Comparison of ENCODE assay signal across 1 cellular context in the genomic region with DNA sequence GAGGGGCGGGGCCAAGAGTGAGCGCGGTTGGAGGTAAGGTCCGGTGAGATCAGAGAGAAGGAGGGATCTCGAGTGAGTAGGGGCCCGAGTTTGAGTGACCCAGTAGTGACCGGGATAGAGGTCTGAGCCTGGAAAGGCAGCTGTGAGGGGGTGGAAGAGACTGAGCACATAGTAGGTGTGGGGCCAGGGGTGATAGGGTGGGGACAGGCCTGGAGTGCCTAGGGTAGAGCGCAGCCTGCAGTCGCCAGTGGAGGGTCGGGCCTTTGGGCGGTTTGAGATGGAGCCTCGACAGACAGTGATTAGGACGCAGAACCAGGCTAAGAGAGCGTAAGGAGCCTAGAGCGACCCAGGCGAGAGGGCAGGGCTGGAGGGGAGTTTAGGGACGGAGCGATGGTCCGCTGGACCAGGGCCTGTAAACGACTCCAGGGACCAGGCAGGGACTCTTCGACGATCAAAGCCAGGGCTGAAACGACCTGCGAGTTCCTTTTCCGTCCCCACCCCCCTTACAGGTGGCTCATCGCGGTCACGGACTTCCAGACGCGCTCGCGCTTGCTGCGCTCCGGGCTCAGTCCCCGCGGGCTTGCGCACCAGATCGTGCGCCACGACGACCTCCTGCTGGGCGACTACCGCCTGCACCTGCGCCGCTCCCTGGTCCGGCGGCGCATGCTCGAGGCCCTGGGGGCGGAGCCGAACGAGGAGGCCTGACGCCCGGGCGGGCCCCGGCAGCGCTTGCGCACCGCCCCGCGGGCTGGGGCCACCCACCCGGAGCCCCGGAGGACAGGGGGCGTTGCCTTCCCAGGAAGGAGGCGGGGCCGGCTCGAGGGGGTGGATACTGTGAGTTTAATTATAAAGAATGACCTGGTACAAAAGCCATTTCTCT.
TF ChIP-seq lines count a peak whose summit lies in the region.

No MANE protein-coding gene starts in this region.

TF ChIP-seq in WTC11, 78 proteins besides CTCF, POLR2A, EP300 and RAD21 (continued from another document and continues in another):
- TF ChIP-seq ATF3 (CRISPR knock-in tag; conservative IDR thresholded peaks at IDR 0.05) (no peak), PREB (CRISPR knock-in tag; IDR thresholded peaks at IDR 0.05; ENCODE audit: borderline replicate concordance) (no peak), GTF2I (CRISPR knock-in tag; conservative IDR thresholded peaks at IDR 0.05) (no peak), SMAD4 (CRISPR knock-in tag; IDR thresholded peaks at IDR 0.05) (no peak), ZNF317 (CRISPR knock-in tag; IDR thresholded peaks at IDR 0.05; ENCODE audit: borderline replicate concordance, low read depth) (no peak), RORB (CRISPR knock-in tag; IDR thresholded peaks at IDR 0.05) (no peak), ZNF396 (CRISPR knock-in tag; IDR thresholded peaks at IDR 0.05; ENCODE audit: borderline replicate concordance) (no peak), FOXJ3 (CRISPR knock-in tag; IDR thresholded peaks at IDR 0.05; ENCODE audit: borderline replicate concordance) (no peak), ZNF416 (CRISPR knock-in tag; IDR thresholded peaks at IDR 0.05) (no peak), ZNF281 (CRISPR knock-in tag; IDR thresholded peaks at IDR 0.05) (no peak), STAT6 (CRISPR knock-in tag; conservative IDR thresholded peaks at IDR 0.05; ENCODE audit: low read depth) (no peak), ERG (CRISPR knock-in tag; IDR thresholded peaks at IDR 0.05) (no peak), FOXP1 (CRISPR knock-in tag; IDR thresholded peaks at IDR 0.05; ENCODE audit: borderline replicate concordance) (peak; percentile 74), SOX15 (CRISPR knock-in tag; IDR thresholded peaks at IDR 0.05) (no peak), SMAD3 (CRISPR knock-in tag; IDR thresholded peaks at IDR 0.05; ENCODE audit: borderline replicate concordance) (no peak), GABPB1 (CRISPR knock-in tag; IDR thresholded peaks at IDR 0.05) (no peak), ZNF423 (CRISPR knock-in tag; IDR thresholded peaks at IDR 0.05) (no peak), ZBTB21 (CRISPR knock-in tag; IDR thresholded peaks at IDR 0.05; ENCODE audit: borderline replicate concordance) (no peak), AFF4 (CRISPR knock-in tag; IDR thresholded peaks at IDR 0.05; ENCODE audit: borderline replicate concordance) (no peak), CBFB (CRISPR knock-in tag; IDR thresholded peaks at IDR 0.05; ENCODE audit: low read depth) (no peak)
- TF ChIP-seq, protein P1, sequence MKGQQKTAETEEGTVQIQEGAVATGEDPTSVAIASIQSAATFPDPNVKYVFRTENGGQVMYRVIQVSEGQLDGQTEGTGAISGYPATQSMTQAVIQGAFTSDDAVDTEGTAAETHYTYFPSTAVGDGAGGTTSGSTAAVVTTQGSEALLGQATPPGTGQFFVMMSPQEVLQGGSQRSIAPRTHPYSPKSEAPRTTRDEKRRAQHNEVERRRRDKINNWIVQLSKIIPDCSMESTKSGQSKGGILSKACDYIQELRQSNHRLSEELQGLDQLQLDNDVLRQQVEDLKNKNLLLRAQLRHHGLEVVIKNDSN (CRISPR knock-in tag; IDR thresholded peaks at IDR 0.05), result no peak
- TF ChIP-seq, protein P2, sequence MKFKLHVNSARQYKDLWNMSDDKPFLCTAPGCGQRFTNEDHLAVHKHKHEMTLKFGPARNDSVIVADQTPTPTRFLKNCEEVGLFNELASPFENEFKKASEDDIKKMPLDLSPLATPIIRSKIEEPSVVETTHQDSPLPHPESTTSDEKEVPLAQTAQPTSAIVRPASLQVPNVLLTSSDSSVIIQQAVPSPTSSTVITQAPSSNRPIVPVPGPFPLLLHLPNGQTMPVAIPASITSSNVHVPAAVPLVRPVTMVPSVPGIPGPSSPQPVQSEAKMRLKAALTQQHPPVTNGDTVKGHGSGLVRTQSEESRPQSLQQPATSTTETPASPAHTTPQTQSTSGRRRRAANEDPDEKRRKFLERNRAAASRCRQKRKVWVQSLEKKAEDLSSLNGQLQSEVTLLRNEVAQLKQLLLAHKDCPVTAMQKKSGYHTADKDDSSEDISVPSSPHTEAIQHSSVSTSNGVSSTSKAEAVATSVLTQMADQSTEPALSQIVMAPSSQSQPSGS (CRISPR knock-in tag; IDR thresholded peaks at IDR 0.05; ENCODE audit: borderline replicate concordance, low read depth), result no peak
- TF ChIP-seq, protein P3, sequence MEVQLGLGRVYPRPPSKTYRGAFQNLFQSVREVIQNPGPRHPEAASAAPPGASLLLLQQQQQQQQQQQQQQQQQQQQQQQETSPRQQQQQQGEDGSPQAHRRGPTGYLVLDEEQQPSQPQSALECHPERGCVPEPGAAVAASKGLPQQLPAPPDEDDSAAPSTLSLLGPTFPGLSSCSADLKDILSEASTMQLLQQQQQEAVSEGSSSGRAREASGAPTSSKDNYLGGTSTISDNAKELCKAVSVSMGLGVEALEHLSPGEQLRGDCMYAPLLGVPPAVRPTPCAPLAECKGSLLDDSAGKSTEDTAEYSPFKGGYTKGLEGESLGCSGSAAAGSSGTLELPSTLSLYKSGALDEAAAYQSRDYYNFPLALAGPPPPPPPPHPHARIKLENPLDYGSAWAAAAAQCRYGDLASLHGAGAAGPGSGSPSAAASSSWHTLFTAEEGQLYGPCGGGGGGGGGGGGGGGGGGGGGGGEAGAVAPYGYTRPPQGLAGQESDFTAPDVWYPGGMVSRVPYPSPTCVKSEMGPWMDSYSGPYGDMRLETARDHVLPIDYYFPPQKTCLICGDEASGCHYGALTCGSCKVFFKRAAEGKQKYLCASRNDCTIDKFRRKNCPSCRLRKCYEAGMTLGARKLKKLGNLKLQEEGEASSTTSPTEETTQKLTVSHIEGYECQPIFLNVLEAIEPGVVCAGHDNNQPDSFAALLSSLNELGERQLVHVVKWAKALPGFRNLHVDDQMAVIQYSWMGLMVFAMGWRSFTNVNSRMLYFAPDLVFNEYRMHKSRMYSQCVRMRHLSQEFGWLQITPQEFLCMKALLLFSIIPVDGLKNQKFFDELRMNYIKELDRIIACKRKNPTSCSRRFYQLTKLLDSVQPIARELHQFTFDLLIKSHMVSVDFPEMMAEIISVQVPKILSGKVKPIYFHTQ (CRISPR knock-in tag; IDR thresholded peaks at IDR 0.05), result no peak
- TF ChIP-seq, protein P4, sequence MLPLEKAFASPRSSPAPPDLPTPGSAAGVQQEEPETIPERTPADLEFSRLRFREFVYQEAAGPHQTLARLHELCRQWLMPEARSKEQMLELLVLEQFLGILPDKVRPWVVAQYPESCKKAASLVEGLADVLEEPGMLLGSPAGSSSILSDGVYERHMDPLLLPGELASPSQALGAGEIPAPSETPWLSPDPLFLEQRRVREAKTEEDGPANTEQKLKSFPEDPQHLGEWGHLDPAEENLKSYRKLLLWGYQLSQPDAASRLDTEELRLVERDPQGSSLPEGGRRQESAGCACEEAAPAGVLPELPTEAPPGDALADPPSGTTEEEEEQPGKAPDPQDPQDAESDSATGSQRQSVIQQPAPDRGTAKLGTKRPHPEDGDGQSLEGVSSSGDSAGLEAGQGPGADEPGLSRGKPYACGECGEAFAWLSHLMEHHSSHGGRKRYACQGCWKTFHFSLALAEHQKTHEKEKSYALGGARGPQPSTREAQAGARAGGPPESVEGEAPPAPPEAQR (CRISPR knock-in tag; IDR thresholded peaks at IDR 0.05), result no peak
- TF ChIP-seq, protein P5, sequence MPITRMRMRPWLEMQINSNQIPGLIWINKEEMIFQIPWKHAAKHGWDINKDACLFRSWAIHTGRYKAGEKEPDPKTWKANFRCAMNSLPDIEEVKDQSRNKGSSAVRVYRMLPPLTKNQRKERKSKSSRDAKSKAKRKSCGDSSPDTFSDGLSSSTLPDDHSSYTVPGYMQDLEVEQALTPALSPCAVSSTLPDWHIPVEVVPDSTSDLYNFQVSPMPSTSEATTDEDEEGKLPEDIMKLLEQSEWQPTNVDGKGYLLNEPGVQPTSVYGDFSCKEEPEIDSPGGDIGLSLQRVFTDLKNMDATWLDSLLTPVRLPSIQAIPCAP (CRISPR knock-in tag; IDR thresholded peaks at IDR 0.05), result no peak
